ENCODE assay signal across 15 cellular contexts in the genomic region with DNA sequence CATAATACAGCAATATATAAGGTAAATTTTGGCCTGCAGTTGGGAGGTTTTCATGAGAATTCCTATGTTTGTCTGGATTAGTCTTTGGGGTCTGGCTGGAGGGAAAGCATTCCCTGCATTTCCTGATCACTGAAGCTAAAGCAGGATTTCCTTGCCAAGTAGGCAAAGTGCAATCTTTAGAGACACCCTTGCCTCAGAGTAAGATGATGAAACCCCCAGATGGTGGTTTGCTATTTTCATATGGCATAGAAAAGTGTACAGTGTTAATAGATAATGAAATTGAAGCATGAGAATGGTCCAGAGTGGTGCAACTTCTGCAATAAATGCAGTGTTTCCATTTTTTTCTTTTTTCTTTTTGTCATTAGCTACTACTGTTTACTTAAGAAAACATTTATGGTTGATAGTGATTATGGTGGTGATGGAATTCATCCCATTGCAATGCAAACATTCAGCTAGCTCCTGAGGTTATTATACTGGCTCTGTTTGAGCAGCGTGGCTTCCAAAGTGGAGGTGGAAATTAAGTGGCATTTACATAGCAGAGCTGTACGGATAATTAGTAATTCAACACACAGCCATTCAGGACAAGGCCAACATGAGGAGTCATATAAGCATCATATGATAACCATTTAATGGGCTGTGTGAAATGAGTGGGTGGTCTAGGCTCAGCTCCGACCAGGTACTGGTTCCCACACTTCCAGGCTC.
DNase-seq lines count a peak whose midpoint lies in the region; ATAC-seq and TF ChIP-seq lines count a peak whose summit lies in the region.
"Had no signal": no experiment of that assay in that cellular context is flagged by ENCODE, and none has a peak within 500 bp of the region (broad histone marks: within the 10 kb centered on the region; RNA-seq: fewer than 3 reads in every experiment).

No MANE protein-coding gene starts in this region.

- H3K36me3 ChIP-seq in osteoblast (ENCODE audit: insufficient read depth, low read length) = no peaks in the 10 kb centered on the region
- H3K36me3 ChIP-seq: Peyer's patch had no signal

- H3K9me3 Mint-ChIP-seq in endothelial cell (ENCODE audit: unreplicated experiment) (no peaks in the 10 kb centered on the region), progenitor cell of endocrine pancreas (ENCODE audit: low read depth) (no peaks in the 10 kb centered on the region)
- H3K9me3 Mint-ChIP-seq: GM23338 had no signal

- H3K27ac Mint-ChIP-seq in endothelial cell (ENCODE audit: unreplicated experiment) = peak overlapping the region; percentile 33
- H3K27ac Mint-ChIP-seq in progenitor cell of endocrine pancreas = no peak overlapping the region
- H3K27ac Mint-ChIP-seq: CD4-positive, CD25-positive, alpha-beta regulatory T cell; GM23338 had no signal

- no peaks in the 10 kb centered on the region for H3K79me2 ChIP-seq in osteoblast (ENCODE audit: insufficient read depth, low read length)

- H3K36me3 Mint-ChIP-seq in endothelial cell (ENCODE audit: low read depth, unreplicated experiment) (no peaks in the 10 kb centered on the region), progenitor cell of endocrine pancreas (ENCODE audit: insufficient read depth) (no peaks in the 10 kb centered on the region)
- H3K36me3 Mint-ChIP-seq: CD4-positive, CD25-positive, alpha-beta regulatory T cell had no signal

- H3K4me3 ChIP-seq in osteoblast (ENCODE audit: insufficient read depth, low read length) = no peak overlapping the region
- H3K4me3 ChIP-seq: GM23338, Peyer's patch had no signal

- peaks cover 1% of the 10 kb centered on the region for H3K27me3 Mint-ChIP-seq in endothelial cell (ENCODE audit: unreplicated experiment)
- no peaks in the 10 kb centered on the region for H3K27me3 Mint-ChIP-seq in progenitor cell of endocrine pancreas

- no peak for TF ChIP-seq CTCF in endothelial cell (IDR thresholded peaks at IDR 0.05; ENCODE audit: unreplicated experiment)
- TF ChIP-seq CTCF in osteoblast (IDR thresholded peaks at IDR 0.05; ENCODE audit: extremely low read depth, low read depth, low read length) = no peak
- no peak for TF ChIP-seq CTCF in progenitor cell of endocrine pancreas (IDR thresholded peaks at IDR 0.05; ENCODE audit: unreplicated experiment)

- peaks cover 27% of the 10 kb centered on the region for H3K4me1 ChIP-seq in osteoblast (ENCODE audit: insufficient read depth, low read length)
- H3K4me1 ChIP-seq: Peyer's patch had no signal

- H3K4me1 Mint-ChIP-seq in endothelial cell (ENCODE audit: unreplicated experiment) = peaks cover 28% of the 10 kb centered on the region
- H3K4me1 Mint-ChIP-seq in progenitor cell of endocrine pancreas (ENCODE audit: low read depth) = peaks cover 28% of the 10 kb centered on the region
- H3K4me1 Mint-ChIP-seq: CD4-positive, CD25-positive, alpha-beta regulatory T cell had no signal

- no peak overlapping the region for H2AFZ ChIP-seq in osteoblast (ENCODE audit: low read length)
- H2AFZ ChIP-seq: GM23338 had no signal

- peak overlapping the region; percentile 63 for H3K27ac ChIP-seq in osteoblast (ENCODE audit: low read depth, low read length)
- H3K27ac ChIP-seq: KMS-11, Peyer's patch had no signal

- DNase-seq in EH (ENCODE audit: low read depth) (peak; percentile 38), NCI-H526 (lab: John Stamatoyannopoulos, UW) (peak; percentile 20 to 37), endothelial cell (ENCODE audit: low spot score) (no peak), osteoblast (ENCODE audit: insufficient read length, low spot score, missing footprints) (no peak), NCI-H1092 (lab: John Stamatoyannopoulos, UW) (no peak), progenitor cell of endocrine pancreas (ENCODE audit: low spot score, unreplicated experiment) (no peak)
- DNase-seq: CD4-positive, CD25-positive, alpha-beta regulatory T cell; DMS53; NCI-H2029 treated with DMSO at 0.1 percent for 48 hours; NCI-H524; Peyer's patch; SHP77 had no signal

- H3K27me3 ChIP-seq in osteoblast (ENCODE audit: insufficient read depth, low read length) = no peaks in the 10 kb centered on the region
- H3K27me3 ChIP-seq: Peyer's patch had no signal

- no peak for ATAC-seq in HG02840 (IDR thresholded peaks at IDR 0.05; ENCODE audit: low FRiP score, unreplicated experiment)
- ATAC-seq: GM23338 had no signal

- H3K9me3 ChIP-seq in osteoblast (ENCODE audit: low read depth, low read length) = no peaks in the 10 kb centered on the region
- H3K9me3 ChIP-seq: Peyer's patch had no signal

- no peak overlapping the region for H3K4me3 Mint-ChIP-seq in endothelial cell (ENCODE audit: unreplicated experiment)
- H3K4me3 Mint-ChIP-seq in progenitor cell of endocrine pancreas (ENCODE audit: low read depth) = no peak overlapping the region
- H3K4me3 Mint-ChIP-seq: CD4-positive, CD25-positive, alpha-beta regulatory T cell; GM23338 had no signal

- H4K20me1 ChIP-seq in osteoblast (ENCODE audit: insufficient read depth, low read length) = no peaks in the 10 kb centered on the region

- H3K4me2 ChIP-seq in osteoblast (ENCODE audit: insufficient read depth, low read length) = no peak overlapping the region
- H3K4me2 ChIP-seq: GM23338, KMS-11 had no signal

Comparison
In these comparisons a context has a peak if more than half of its experiments do, and no peak if none do; other contexts are left out.
1. DNase-seq: peak in EH (single experiment) and NCI-H526 (2 of 2); none in endothelial cell (single experiment), osteoblast (single experiment), NCI-H1092 (single experiment) and progenitor cell of endocrine pancreas (single experiment).